Comparison of ENCODE assay signal across 23 cellular contexts in genomic region chr12:23659151-23659550, GRCh38.
"Had no signal": no experiment of that assay in that cellular context is flagged by ENCODE, and none has a peak within 500 bp of the region (broad histone marks: within the 10 kb centered on the region; RNA-seq: fewer than 3 reads in every experiment).

No MANE protein-coding gene starts in this region.

- H3K27ac ChIP-seq: colonic mucosa, dorsolateral prefrontal cortex, esophagus squamous epithelium, sigmoid colon, transverse colon, uterus had no signal

- FAIRE-seq: bronchial epithelial cell had no signal

- H3K36me3 ChIP-seq: colonic mucosa, esophagus squamous epithelium, sigmoid colon, transverse colon, uterus had no signal

- H3K9me3 ChIP-seq: colonic mucosa, esophagus squamous epithelium, sigmoid colon, transverse colon, uterus had no signal

- DNase-seq: activated CD4-positive, alpha-beta T cell treated with anti-CD3 and anti-CD28 coated beads for 36 hours; activated CD4-positive, alpha-beta T cell treated with anti-CD3 and anti-CD28 coated beads, Interleukin-2, amount 50 U/mL, for 48 hours; activated naive CD4-positive, alpha-beta T cell treated with anti-CD3 and anti-CD28 coated beads for 36 hours; activated naive CD8-positive, alpha-beta T cell treated with anti-CD3 and anti-CD28 coated beads, Interleukin-2, amount 10 ng/mL, durations not matched to agents 7 days and 5 days; activated T-cell treated with anti-CD3 and anti-CD28 coated beads, Interleukin-2, amount 50 U/mL, for 48 hours; amniotic stem cell; colonic mucosa; dorsolateral prefrontal cortex; effector memory CD8-positive, alpha-beta T cell; esophagus squamous epithelium; left ventricle myocardium superior; mammary epithelial cell; natural killer cell; retina; sigmoid colon; stimulated activated CD4-positive, alpha-beta T cell treated with anti-CD3 and anti-CD28 coated beads, Interleukin-2, amount 100 ng/mL, for 48 hours; stimulated activated CD8-positive, alpha-beta memory T cell treated with anti-CD3 and anti-CD28 coated beads, Interleukin-4, amount 100 ng/mL, for 48 hours; stimulated activated naive B cell treated with anti-CD40 and anti-IgM and Interleukin-4, amounts not matched to agents 10 μg/mL and 1 μg/mL and 100 μg/mL, for 72 hours; T1000; transverse colon; uterus had no signal

- H3K4me1 ChIP-seq: colonic mucosa, esophagus squamous epithelium, uterus had no signal

- H3K27me3 ChIP-seq: colonic mucosa, dorsolateral prefrontal cortex, esophagus squamous epithelium, sigmoid colon, transverse colon, uterus had no signal

- ATAC-seq: activated CD4-positive, alpha-beta T cell treated with anti-CD3 and anti-CD28 coated beads for 36 hours; effector memory CD8-positive, alpha-beta T cell; left ventricle myocardium superior; natural killer cell; stimulated activated naive B cell treated with anti-CD40 and anti-IgM and Interleukin-4, amounts not matched to agents 10 μg/mL and 1 μg/mL and 100 μg/mL, for 72 hours; WTC11 had no signal

- H3K4me3 ChIP-seq: colonic mucosa, dorsolateral prefrontal cortex, esophagus squamous epithelium, sigmoid colon, transverse colon, uterus had no signal
